ENCODE assay signal across 8 cellular contexts in the genomic region with DNA sequence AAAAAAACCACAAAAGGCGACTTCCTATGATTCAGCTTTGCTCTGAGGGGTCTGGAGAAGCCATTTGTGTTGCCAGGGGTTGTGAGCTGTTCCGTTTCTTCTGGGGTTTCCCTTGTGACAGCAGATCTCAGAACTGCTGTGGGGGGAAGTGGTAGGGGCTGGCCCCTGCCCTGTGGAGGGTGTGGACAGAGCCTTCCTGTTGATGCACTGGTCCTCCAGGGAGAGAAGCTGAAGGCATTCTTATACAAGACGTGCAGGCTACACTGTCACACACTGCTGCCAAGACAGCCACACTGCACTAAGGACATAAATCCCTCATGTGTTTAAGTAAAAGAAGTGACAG. TPM values are rescaled to one million over a fixed set of nuclear protein-coding genes. Genes with fewer than 3 reads are reported as not detected.
DNase-seq lines count a peak whose midpoint lies in the region; ATAC-seq and TF ChIP-seq lines count a peak whose summit lies in the region.

No MANE protein-coding gene starts in this region.

- H3K4me3 ChIP-seq in smooth muscle cell, result no peak overlapping the region

- no peaks in the 10 kb centered on the region for H3K4me1 ChIP-seq in smooth muscle cell (ENCODE audit: low read depth)

- H3K27me3 ChIP-seq in smooth muscle cell (ENCODE audit: low read depth), result no peaks in the 10 kb centered on the region

- H3K79me2 ChIP-seq in smooth muscle cell (ENCODE audit: low read depth), result no peaks in the 10 kb centered on the region

- no peak for TF ChIP-seq CTCF in smooth muscle cell (IDR thresholded peaks at IDR 0.05; ENCODE audit: borderline replicate concordance, insufficient read depth, poor library complexity, severe bottlenecking)

- H3F3A ChIP-seq in smooth muscle cell (ENCODE audit: low read depth), result no peaks in the 10 kb centered on the region

- H3K27ac ChIP-seq in smooth muscle cell (ENCODE audit: low read depth), result no peak overlapping the region

- H3K9me3 ChIP-seq in smooth muscle cell (replicated peaks; ENCODE audit: low read depth), result no peaks in the 10 kb centered on the region

- in situ Hi-C loops in G401 (cut with HindIII; ENCODE audit: low sequenced_read_pairs), result no loop called here

- peak overlapping the region; percentile 85 to 94 for H3K27ac Mint-ChIP-seq in natural killer cell treated with Interleukin-12 subunit alpha and Interleukin-12 subunit beta and Interleukin-15 and Interleukin-18, amount 100 ng/mL, for 72 hours

- no peak overlapping the region for H2AFZ ChIP-seq in smooth muscle cell (ENCODE audit: low read depth)

- no peaks in the 10 kb centered on the region for H3K36me3 ChIP-seq in smooth muscle cell (ENCODE audit: low read depth)

- peak; percentile 79 for ATAC-seq in GM19438 (IDR thresholded peaks at IDR 0.05; ENCODE audit: low read depth, unreplicated experiment)
- ATAC-seq in HG03442 (IDR thresholded peaks at IDR 0.05; ENCODE audit: unreplicated experiment), result peak; percentile 92
- ATAC-seq in natural killer cell treated with Interleukin-12 subunit alpha and Interleukin-12 subunit beta and Interleukin-15 and Interleukin-18, amount 100 ng/mL, for 72 hours, result peak; percentile 97 to 98

- H3K4me2 ChIP-seq in smooth muscle cell, result no peak overlapping the region

- no peaks in the 10 kb centered on the region for H3K36me3 Mint-ChIP-seq in natural killer cell treated with Interleukin-12 subunit alpha and Interleukin-12 subunit beta and Interleukin-15 and Interleukin-18, amount 100 ng/mL, for 72 hours

- no peaks in the 10 kb centered on the region for H3K27me3 Mint-ChIP-seq in natural killer cell treated with Interleukin-12 subunit alpha and Interleukin-12 subunit beta and Interleukin-15 and Interleukin-18, amount 100 ng/mL, for 72 hours

- no peak overlapping the region for H3K9ac ChIP-seq in smooth muscle cell (ENCODE audit: low read depth)

- peak; percentile 85 for DNase-seq in CD1c-positive myeloid dendritic cell (ENCODE audit: extremely low spot score)
- peak; percentile 78 for DNase-seq in activated CD8-positive, alpha-beta memory T cell treated with anti-CD3 and anti-CD28 coated beads for 24 hours
- peak; percentile 89 for DNase-seq in natural killer cell treated with Interleukin-12 subunit alpha and Interleukin-12 subunit beta and Interleukin-15 and Interleukin-18, amount 100 ng/mL, for 72 hours (ENCODE audit: low spot score)
- no peak for DNase-seq in smooth muscle cell (lab: John Stamatoyannopoulos, UW; ENCODE audit: unreplicated experiment)
- DNase-seq in G401 (ENCODE audit: low spot score), result no peak
- no peak for DNase-seq in globus pallidus (ENCODE audit: low spot score)

- peaks cover 26 to 31% of the 10 kb centered on the region in 2 donors for H3K4me1 Mint-ChIP-seq in natural killer cell treated with Interleukin-12 subunit alpha and Interleukin-12 subunit beta and Interleukin-15 and Interleukin-18, amount 100 ng/mL, for 72 hours (ENCODE audit: low read depth in 2 of 2)

- peak overlapping the region; percentile 87 for H3K4me3 Mint-ChIP-seq in natural killer cell treated with Interleukin-12 subunit alpha and Interleukin-12 subunit beta and Interleukin-15 and Interleukin-18, amount 100 ng/mL, for 72 hours

- no peaks in the 10 kb centered on the region for H3K9me3 Mint-ChIP-seq in natural killer cell treated with Interleukin-12 subunit alpha and Interleukin-12 subunit beta and Interleukin-15 and Interleukin-18, amount 100 ng/mL, for 72 hours

- 36% methylated on average over 3 of the region's 3 CpGs for WGBS in smooth muscle cell (ENCODE audit: low lambda C conversion rate)

- no peaks in the 10 kb centered on the region for H4K20me1 ChIP-seq in smooth muscle cell (ENCODE audit: low read depth)

RNA-seq across cellular contexts. Expression of gene CSGALNACT2, which starts 17.3 kb away (rescaled TPM):
- 10 to 100 TPM; 31.4 to 41.3 TPM for total RNA-seq in natural killer cell treated with Interleukin-12 subunit alpha and Interleukin-12 subunit beta and Interleukin-15 and Interleukin-18, amount 100 ng/mL, for 72 hours
- total RNA-seq in smooth muscle cell, result 40.4 and 43.2 TPM in 2 replicates
- 29.1 and 35.6 TPM in 2 replicates for polyA plus RNA-seq in smooth muscle cell
- 4.3 and 9.2 TPM in 2 replicates for total RNA-seq in G401 (2014; rRNA removed; shearing (Covaris generic))

RNA-seq across cellular contexts. Expression of gene RET, which starts 44.0 kb away (rescaled TPM):
- total RNA-seq in natural killer cell treated with Interleukin-12 subunit alpha and Interleukin-12 subunit beta and Interleukin-15 and Interleukin-18, amount 100 ng/mL, for 72 hours, result not detected
- total RNA-seq in smooth muscle cell, result 0.94 and 1.9 TPM in 2 replicates
- polyA plus RNA-seq in smooth muscle cell, result 0.70 and 1.7 TPM in 2 replicates
- total RNA-seq in G401 (2014; rRNA removed; shearing (Covaris generic)), result 0.03 TPM in 1 of 2 replicates, not detected in the other

Comparison
In these comparisons a context has a peak if more than half of its experiments do, and no peak if none do; other contexts are left out.
1. DNase-seq: peak in CD1c-positive myeloid dendritic cell (single experiment), activated CD8-positive, alpha-beta memory T cell treated with anti-CD3 and anti-CD28 coated beads for 24 hours (single experiment) and natural killer cell treated with Interleukin-12 subunit alpha and Interleukin-12 subunit beta and Interleukin-15 and Interleukin-18, amount 100 ng/mL, for 72 hours (single experiment); none in smooth muscle cell (single experiment), G401 (single experiment) and globus pallidus (single experiment).
2. Peak in every context shown above with its lines, with median percentiles within 50 percentile points of each other: ATAC-seq.